8 cellular contexts compared by ENCODE assay signal in genomic region chr12:49644620-49644994, GRCh38. TPM values are rescaled to one million over a fixed set of nuclear protein-coding genes. Genes with fewer than 3 reads are reported as not detected.
DNase-seq lines count a peak whose midpoint lies in the region; ATAC-seq, FAIRE-seq and TF ChIP-seq lines count a peak whose summit lies in the region.

No MANE protein-coding gene starts in this region.

- H3K4me1 Mint-ChIP-seq in activated T-cell treated with anti-CD3 and anti-CD28 coated beads, Interleukin-2, amount 50 U/mL, for 24 hours (ENCODE audit: low read depth) = peaks cover 32% of the 10 kb centered on the region
- H3K4me1 Mint-ChIP-seq in natural killer cell = peaks cover 22 to 50% of the 10 kb centered on the region in 2 donors

- peak; percentile 20 for FAIRE-seq in HTR-8/SVneo (lab: Jason Lieb, UNC)

- DNase-seq in D341Med (ENCODE audit: low spot score) = peak; percentile 91
- peak; percentile 86 for DNase-seq in HTR-8/SVneo (ENCODE audit: insufficient read length, low spot score)
- peak; percentile 92 for DNase-seq in OCI-M1 (lab: John Stamatoyannopoulos, UW)
- peak; percentile 85 for DNase-seq in activated T-cell treated with anti-CD3 and anti-CD28 coated beads, Interleukin-2, amount 50 U/mL, for 24 hours
- DNase-seq in esophagus squamous epithelium (lab: John Stamatoyannopoulos, UW) = no peak
- DNase-seq in natural killer cell = peak; percentile 80
- DNase-seq in stimulated activated naive CD4-positive, alpha-beta T cell (lab: John Stamatoyannopoulos, UW) = peak; percentile 65 to 87 (median 78)

- TF ChIP-seq CTCF in esophagus squamous epithelium (IDR thresholded peaks at IDR 0.05) = peak; percentile 81 to 95 (median 91)
- TF ChIP-seq CTCF in natural killer cell (IDR thresholded peaks at IDR 0.05) = peak; percentile 97

- no peaks in the 10 kb centered on the region for H3K27me3 Mint-ChIP-seq in activated T-cell treated with anti-CD3 and anti-CD28 coated beads, Interleukin-2, amount 50 U/mL, for 24 hours
- H3K27me3 Mint-ChIP-seq in natural killer cell (ENCODE audit: low read depth in 2 of 2) = no peaks in the 10 kb centered on the region

- intact Hi-C loops in esophagus squamous epithelium (cut with DNase I) = no loop called here
- intact Hi-C loops in natural killer cell (cut with micrococcal nuclease) = loop anchor here (1.0 to 2.0 kb wide), 2 partner anchors 26 to 63 kb away; partner anchors contain the start of gene FMNL3

- H3K36me3 ChIP-seq in esophagus squamous epithelium = peaks cover 0 to 83% (median 0%) of the 10 kb centered on the region in 3 donors

- H3K36me3 Mint-ChIP-seq in activated T-cell treated with anti-CD3 and anti-CD28 coated beads, Interleukin-2, amount 50 U/mL, for 24 hours (ENCODE audit: low read depth) = peaks cover 70% of the 10 kb centered on the region
- H3K36me3 Mint-ChIP-seq in natural killer cell = no peaks in the 10 kb centered on the region

- H3K27ac Mint-ChIP-seq in activated T-cell treated with anti-CD3 and anti-CD28 coated beads, Interleukin-2, amount 50 U/mL, for 24 hours = peak overlapping the region; percentile 81
- peak overlapping the region; percentile 67 to 89 for H3K27ac Mint-ChIP-seq in natural killer cell

- H3K4me3 Mint-ChIP-seq in activated T-cell treated with anti-CD3 and anti-CD28 coated beads, Interleukin-2, amount 50 U/mL, for 24 hours = no peak overlapping the region
- H3K4me3 Mint-ChIP-seq in natural killer cell = no peak overlapping the region

- WGBS in esophagus squamous epithelium, 2 donors = 0% methylated on average over 2 of the region's 2 CpGs

- ATAC-seq in natural killer cell (peak; percentile 88 to 100 (median 96)), HG03175 (IDR thresholded peaks at IDR 0.05; ENCODE audit: unreplicated experiment) (no peak)

- peak overlapping the region in 3 of 4 donors; percentile 36 to 81 (median 61) for H3K27ac ChIP-seq in esophagus squamous epithelium

- no peaks in the 10 kb centered on the region for H3K9me3 Mint-ChIP-seq in activated T-cell treated with anti-CD3 and anti-CD28 coated beads, Interleukin-2, amount 50 U/mL, for 24 hours
- H3K9me3 Mint-ChIP-seq in natural killer cell = no peaks in the 10 kb centered on the region

- no peaks in the 10 kb centered on the region for H3K27me3 ChIP-seq in esophagus squamous epithelium

- no peaks in the 10 kb centered on the region for H3K9me3 ChIP-seq in esophagus squamous epithelium

- TF ChIP-seq POLR2A in esophagus squamous epithelium (IDR thresholded peaks at IDR 0.05) = no peak

- peaks cover 0 to 76% (median 33%) of the 10 kb centered on the region in 3 donors for H3K4me1 ChIP-seq in esophagus squamous epithelium

- no peak overlapping the region for H3K4me3 ChIP-seq in esophagus squamous epithelium

RNA-seq across cellular contexts. Expression of gene PRPF40B, which starts 21.2 kb away (rescaled TPM):
- total RNA-seq in esophagus squamous epithelium = 10 to 100 TPM in 2 of 4 donors, 1 to 10 TPM in 2; 5.2 to 14.5 (median 10.2) TPM
- 1 to 10 TPM; 5.6 to 6.8 (median 5.9) TPM for total RNA-seq in natural killer cell

RNA-seq across cellular contexts. Expression of gene FAM186B, which starts 39.2 kb away (rescaled TPM):
- 1 to 10 TPM in 1 of 4 donors, under 1 TPM in 1, not detected in 2; 0.19 to 1.1 TPM for total RNA-seq in esophagus squamous epithelium
- under 1 TPM; 0.56 to 0.85 (median 0.77) TPM for total RNA-seq in natural killer cell
